14 cellular contexts compared by ENCODE assay signal in the genomic region with DNA sequence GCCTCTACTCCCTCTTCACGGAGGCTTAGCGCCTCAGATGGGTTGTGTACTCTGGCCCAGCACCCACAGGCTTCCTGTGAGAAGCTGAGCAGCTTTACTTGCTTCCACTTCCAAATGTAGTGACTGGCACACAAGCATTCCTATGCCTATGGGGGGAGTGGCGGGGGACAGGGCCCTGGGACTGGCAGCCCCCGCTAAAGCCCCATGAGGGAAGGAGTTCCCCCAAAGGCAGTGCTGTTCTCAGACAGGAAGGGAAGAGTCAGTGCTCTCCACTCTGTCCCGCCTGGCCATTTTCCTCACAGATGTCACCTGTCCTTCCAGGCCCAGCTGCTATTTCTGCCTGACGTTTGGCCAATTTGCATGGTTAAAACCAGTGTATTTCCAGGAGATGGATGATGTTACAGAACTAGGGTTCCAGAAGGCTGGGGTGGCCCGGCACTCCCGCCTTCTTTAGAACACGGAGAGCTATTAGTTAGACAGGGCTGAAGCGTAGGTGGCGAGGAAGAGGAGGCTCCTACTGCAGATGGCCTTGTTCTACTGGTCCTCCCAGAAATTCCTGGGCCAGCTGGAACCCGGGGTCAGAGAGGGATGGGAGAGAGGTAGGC.
DNase-seq lines count a peak whose midpoint lies in the region; ATAC-seq and TF ChIP-seq lines count a peak whose summit lies in the region.
"Had no signal": no experiment of that assay in that cellular context is flagged by ENCODE, and none has a peak within 500 bp of the region (broad histone marks: within the 10 kb centered on the region; RNA-seq: fewer than 3 reads in every experiment).

No MANE protein-coding gene starts in this region.

- no peak overlapping the region for H4K8ac ChIP-seq in H9 (replicated peaks; ENCODE audit: insufficient read length, low read depth, low read length)
- H4K8ac ChIP-seq in neuronal stem cell (ENCODE audit: low read depth, low read length), result no peak overlapping the region

- H3K27me3 Mint-ChIP-seq in H9 (ENCODE audit: low read depth) (no peaks in the 10 kb centered on the region; the same call in 1 of the 2 replicates), endodermal cell (ENCODE audit: insufficient read depth) (no peaks in the 10 kb centered on the region)

- peaks cover 15 to 27% of the 10 kb centered on the region in 2 experiments for H3K9me3 Mint-ChIP-seq in H9
- H3K9me3 Mint-ChIP-seq in endodermal cell, result peaks cover 31% of the 10 kb centered on the region

- H3K4me2 ChIP-seq in H9 (ENCODE audit: insufficient read depth, insufficient read length, low read length) (no peak overlapping the region), neuronal stem cell (ENCODE audit: insufficient read depth, low read length, poor library complexity, severe bottlenecking) (no peak overlapping the region)
- H3K4me2 ChIP-seq: A549 had no signal

- H3K27ac Mint-ChIP-seq in H9 (no peak overlapping the region; a peak in 1 of 7 replicates), endodermal cell (no peak overlapping the region)

- H3K23ac ChIP-seq in H9 (ENCODE audit: insufficient read length, low read depth, low read length), result no peak overlapping the region
- H3K23ac ChIP-seq in neuronal stem cell (ENCODE audit: low read depth, low read length, poor library complexity), result peak overlapping the region; percentile 14

- H3K79me2 ChIP-seq in H9 (ENCODE audit: insufficient read depth, low read length), result no peaks in the 10 kb centered on the region

- H2BK15ac ChIP-seq in H9 (ENCODE audit: low read depth, low read length) (no peak overlapping the region), neuronal stem cell (ENCODE audit: low read length) (no peak overlapping the region)

- H3K56ac ChIP-seq in H9 (ENCODE audit: insufficient read length, low read depth, low read length), result no peak overlapping the region

- H3K4ac ChIP-seq in H9 (ENCODE audit: low read depth, low read length), result no peak overlapping the region
- peak overlapping the region; percentile 54 for H3K4ac ChIP-seq in neuronal stem cell (ENCODE audit: low read length)

- H2BK120ac ChIP-seq in H9 (ENCODE audit: low read depth, low read length, poor library complexity, severe bottlenecking) (no peak overlapping the region), neuronal stem cell (ENCODE audit: low read depth, low read length) (no peak overlapping the region)

- no peak overlapping the region for H3K18ac ChIP-seq in H9 (ENCODE audit: insufficient read length, low read depth, low read length)
- H3K18ac ChIP-seq in neuronal stem cell (ENCODE audit: low read length), result no peak overlapping the region

- no peaks in the 10 kb centered on the region for H3K23me2 ChIP-seq in H9 (ENCODE audit: insufficient read length, low read depth, low read length, poor library complexity, severe bottlenecking)

- no peak overlapping the region for H3K4me3 Mint-ChIP-seq in H9
- H3K4me3 Mint-ChIP-seq in endodermal cell, result no peak overlapping the region
- H3K4me3 Mint-ChIP-seq: CD4-positive, alpha-beta memory T cell had no signal

- no peak overlapping the region for H2BK12ac ChIP-seq in H9 (ENCODE audit: insufficient read length, low read depth, low read length)
- no peak overlapping the region for H2BK12ac ChIP-seq in neuronal stem cell (ENCODE audit: low read length)

- DNase-seq in D341Med (ENCODE audit: low spot score) (peak; percentile 20), H9 (peak; percentile 26), endodermal cell (peak; percentile 54), neuronal stem cell (ENCODE audit: low spot score) (no peak), Right ventricle myocardium superior (no peak), NCI-H2029 treated with DMSO at 0.1 percent for 48 hours (lab: John Stamatoyannopoulos, UW) (no peak), RPMI8226 (no peak)
- DNase-seq: BE2C; CD4-positive, alpha-beta memory T cell; DMS53; GM23248; H7 had no signal

- TF ChIP-seq CTCF in H9 (conservative IDR thresholded peaks at IDR 0.05), result no peak
- TF ChIP-seq CTCF in endodermal cell (conservative IDR thresholded peaks at IDR 0.05), result no peak

- H3K4me1 Mint-ChIP-seq in H9 (peaks cover 0 to 3% of the 10 kb centered on the region in 2 experiments; a peak in 1 of 4 replicates), endodermal cell (peaks cover 7% of the 10 kb centered on the region)
- H3K4me1 Mint-ChIP-seq: CD4-positive, alpha-beta memory T cell had no signal

- no peak overlapping the region for H3K27ac ChIP-seq in H9 (ENCODE audit: insufficient read length, low read depth, low read length)
- H3K27ac ChIP-seq in endodermal cell (ENCODE audit: low read depth, low read length), result no peak overlapping the region
- H3K27ac ChIP-seq in neuronal stem cell (replicated peaks; ENCODE audit: low read length), result no peak overlapping the region
- H3K27ac ChIP-seq: A549, C4-2B, GM23248 had no signal

- no peaks in the 10 kb centered on the region; the same call in 1 of the 2 replicates for H3K4me1 ChIP-seq in H9 (ENCODE audit: insufficient read depth, low read length)
- H3K4me1 ChIP-seq in endodermal cell (ENCODE audit: control insufficient read depth, insufficient read depth, low read length), result no peaks in the 10 kb centered on the region
- no peaks in the 10 kb centered on the region for H3K4me1 ChIP-seq in neuronal stem cell (ENCODE audit: control insufficient read depth in 2 of 2, insufficient read depth in 1 of 2, low read depth in 1 of 2, low read length in 2 of 2)
- H3K4me1 ChIP-seq: A549, BE2C had no signal

- H2BK5ac ChIP-seq in H9 (ENCODE audit: insufficient read length, low read length) (no peak overlapping the region), neuronal stem cell (ENCODE audit: low read length) (no peak overlapping the region)

- H3K9me3 ChIP-seq in H9 (ENCODE audit: control insufficient read depth, low read depth, low read length) (peaks cover 14% of the 10 kb centered on the region), endodermal cell (ENCODE audit: control insufficient read depth, low read length) (peaks cover 36% of the 10 kb centered on the region), neuronal stem cell (replicated peaks in 1 of 2; ENCODE audit: control insufficient read depth in 2 of 2, insufficient read depth in 1 of 2, low read depth in 1 of 2, low read length in 2 of 2) (peaks cover 8 to 24% of the 10 kb centered on the region in 2 donors)
- H3K9me3 ChIP-seq: BE2C had no signal

- no peaks in the 10 kb centered on the region for H3K27me3 ChIP-seq in H9 (ENCODE audit: insufficient read depth, low read length)
- H3K27me3 ChIP-seq in endodermal cell (ENCODE audit: control insufficient read depth, insufficient read depth, low read length, poor library complexity, severe bottlenecking), result no peaks in the 10 kb centered on the region
- peaks cover 0 to 16% (median 0%) of the 10 kb centered on the region in 3 experiments for H3K27me3 ChIP-seq in neuronal stem cell (ENCODE audit: control insufficient read depth in 3 of 3, insufficient read depth in 3 of 3, low read depth in 1 of 3, low read length in 3 of 3)

- H3K9ac ChIP-seq in H9 (ENCODE audit: extremely low read depth, insufficient read length, low read length) (no peak overlapping the region), endodermal cell (ENCODE audit: extremely low read depth, low read length, poor library complexity, severe bottlenecking) (no peak overlapping the region), neuronal stem cell (ENCODE audit: low read depth, low read length, poor library complexity) (no peak overlapping the region)
- H3K9ac ChIP-seq: GM23248 had no signal

- no peak for ATAC-seq in Right ventricle myocardium superior (ENCODE audit: poor library complexity)
- ATAC-seq: A549 had no signal

- H3K4me3 ChIP-seq in endodermal cell (ENCODE audit: low read length), result no peak overlapping the region
- no peak overlapping the region for H3K4me3 ChIP-seq in neuronal stem cell (ENCODE audit: low read length in 2 of 2)
- H3K4me3 ChIP-seq: A549, GM23248 had no signal

- H3K36me3 Mint-ChIP-seq in H9 (ENCODE audit: insufficient read depth in 1 of 3, low read depth in 3 of 3) (peaks cover 2 to 24% (median 21%) of the 10 kb centered on the region in 3 experiments; a peak in 5 of 7 replicates), endodermal cell (ENCODE audit: low read depth) (peaks cover 2% of the 10 kb centered on the region)

- no peaks in the 10 kb centered on the region for H4K20me1 ChIP-seq in H9 (ENCODE audit: control insufficient read depth, insufficient read depth, insufficient read length)

- H2AFZ ChIP-seq in H9 (ENCODE audit: low read length) (no peak overlapping the region), neuronal stem cell (ENCODE audit: low read length) (peak overlapping the region; percentile 18)
- H2AFZ ChIP-seq: GM23248 had no signal

- H3K36me3 ChIP-seq in endodermal cell (ENCODE audit: control insufficient read depth, insufficient read depth, low read length) (no peaks in the 10 kb centered on the region), neuronal stem cell (replicated peaks in 1 of 2; ENCODE audit: control insufficient read depth in 2 of 2, insufficient read depth in 2 of 2, low read length in 2 of 2) (no peaks in the 10 kb centered on the region)
- H3K36me3 ChIP-seq: BE2C had no signal

- H2AK5ac ChIP-seq in H9 (ENCODE audit: insufficient read length, low read length), result no peak overlapping the region
- H2AK5ac ChIP-seq in neuronal stem cell (ENCODE audit: low read depth, low read length), result no peak overlapping the region

- no peak overlapping the region for H3T11ph ChIP-seq in H9 (ENCODE audit: low read length)

- no peak overlapping the region for H2BK20ac ChIP-seq in H9 (ENCODE audit: low read depth, low read length, poor library complexity, severe bottlenecking)

- H4K5ac ChIP-seq in H9 (ENCODE audit: insufficient read length, low read depth, low read length), result no peak overlapping the region

- WGBS in H9 (ENCODE audit: extremely low coverage, insufficient read length, low lambda C conversion rate), result no CpG with 5 or more reads among the region's 12 CpGs
- WGBS in endodermal cell (ENCODE audit: insufficient coverage in 1 of 2, insufficient read length in 1 of 2), 2 experiments, result 87% methylated on average over 6 to 12 of the region's 12 CpGs
- no CpG with 5 or more reads among the region's 12 CpGs for WGBS in neuronal stem cell (ENCODE audit: extremely low coverage in 2 of 2, insufficient read length in 2 of 2, insufficient replicate concordance in 1 of 2), 2 donors

- intact Hi-C loops in Right ventricle myocardium superior (cut with DNase I), result no loop called here

- H3K14ac ChIP-seq in H9 (ENCODE audit: insufficient read depth, low read length), result no peak overlapping the region
- no peak overlapping the region for H3K14ac ChIP-seq in neuronal stem cell (ENCODE audit: low read length)

- H4K91ac ChIP-seq in H9 (ENCODE audit: insufficient read length, low read depth, low read length), result no peak overlapping the region
- H4K91ac ChIP-seq in neuronal stem cell (ENCODE audit: low read depth, low read length, poor library complexity), result no peak overlapping the region

- H3K79me1 ChIP-seq in H9 (ENCODE audit: insufficient read depth, low read depth, low read length, poor library complexity, severe bottlenecking), result no peaks in the 10 kb centered on the region
- no peaks in the 10 kb centered on the region for H3K79me1 ChIP-seq in neuronal stem cell (ENCODE audit: low read depth, low read length)

Comparison
In these comparisons a context has a peak if more than half of its experiments do, and no peak if none do; other contexts are left out.
1. DNase-seq: peak in D341Med (single experiment), H9 (single experiment) and endodermal cell (single experiment); none in neuronal stem cell (single experiment), Right ventricle myocardium superior (single experiment), NCI-H2029 treated with DMSO at 0.1 percent for 48 hours (single experiment) and RPMI8226 (single experiment).